In the genomic region with DNA sequence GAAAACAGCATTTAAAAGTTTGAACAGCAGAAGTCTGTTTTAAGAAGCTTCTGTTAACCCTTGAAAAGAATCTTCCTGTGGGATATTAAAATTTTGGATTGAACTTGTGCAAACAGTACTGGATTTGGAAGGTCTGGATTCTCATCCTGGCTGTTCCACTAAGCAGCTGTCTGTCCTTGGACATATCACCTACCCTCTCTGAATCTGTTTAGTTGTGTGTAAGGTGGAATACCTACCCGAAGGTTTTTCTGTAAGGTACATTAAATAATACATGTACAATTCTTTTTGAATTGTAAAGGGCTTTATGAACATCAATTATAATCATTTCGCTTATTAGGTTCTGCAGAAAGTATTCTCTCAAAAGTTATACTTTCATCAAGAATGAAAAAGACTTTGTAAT, we compare ENCODE assay signal across 8 cellular contexts. TPM values are rescaled to one million over a fixed set of nuclear protein-coding genes. Genes with fewer than 3 reads are reported as not detected.
DNase-seq lines count a peak whose midpoint lies in the region; ATAC-seq and TF ChIP-seq lines count a peak whose summit lies in the region.

No MANE protein-coding gene starts in this region.

- H3K9me3 ChIP-seq in RWPE2 (ENCODE audit: severe bottlenecking) (no peaks in the 10 kb centered on the region), esophagus muscularis mucosa (no peaks in the 10 kb centered on the region)

- H3K27me3 ChIP-seq in RWPE2 (ENCODE audit: insufficient read depth, poor library complexity, severe bottlenecking) (no peaks in the 10 kb centered on the region), esophagus muscularis mucosa (no peaks in the 10 kb centered on the region)

- TF ChIP-seq POLR2A in esophagus muscularis mucosa (IDR thresholded peaks at IDR 0.05; ENCODE audit: low read depth) = no peak

- 49% methylated on average over 2 of the region's 2 CpGs for WGBS in esophagus muscularis mucosa

- H3K36me3 ChIP-seq in RWPE2 (ENCODE audit: low read depth) = peaks cover 33% of the 10 kb centered on the region
- H3K36me3 ChIP-seq in esophagus muscularis mucosa = peaks cover 0 to 18% (median 8%) of the 10 kb centered on the region in 4 donors

- H3K27ac ChIP-seq in RWPE2 (ENCODE audit: poor library complexity, severe bottlenecking) = peak overlapping the region; percentile 84
- peak overlapping the region in 3 of 4 donors; percentile 97 to 99 (median 99) for H3K27ac ChIP-seq in esophagus muscularis mucosa (replicated peaks in 1 of 4)

- peak overlapping the region; percentile 95 for H3K4me3 ChIP-seq in GM12865 (ENCODE audit: low read depth, low read length)
- peak overlapping the region; percentile 87 for H3K4me3 ChIP-seq in RWPE2 (ENCODE audit: severe bottlenecking)
- H3K4me3 ChIP-seq in esophagus muscularis mucosa = peak overlapping the region; percentile 96 to 100 (median 99)
- peak overlapping the region; percentile 76 for H3K4me3 ChIP-seq in retinal pigment epithelial cell (ENCODE audit: low read length)

- intact Hi-C loops in esophagus muscularis mucosa (cut with DNase I) = loop anchor here (5.0 kb wide), 3 partner anchors 43 to 72 kb away; partner anchors contain the start of genes BBIP1 and SHOC2

- TF ChIP-seq CTCF in GM12865 (IDR thresholded peaks at IDR 0.05; ENCODE audit: insufficient read depth, low read depth, low read length, missing control alignments) (no peak), RWPE2 (IDR thresholded peaks at IDR 0.05; ENCODE audit: poor library complexity, severe bottlenecking) (no peak), esophagus muscularis mucosa (IDR thresholded peaks at IDR 0.05) (no peak), retinal pigment epithelial cell (conservative IDR thresholded peaks at IDR 0.05; ENCODE audit: low read depth, low read length) (no peak)

- TF ChIP-seq EP300 in esophagus muscularis mucosa (IDR thresholded peaks at IDR 0.05) = no peak

- DNase-seq in GM12865 (ENCODE audit: low read depth) (no peak), RWPE2 (ENCODE audit: low spot score) (no peak), esophagus muscularis mucosa (ENCODE audit: extremely low spot score) (no peak), retinal pigment epithelial cell (ENCODE audit: low read depth) (no peak), COLO829 (ENCODE audit: low spot score) (no peak), DMS53 treated with DMSO at 0.1 percent for 48 hours (lab: John Stamatoyannopoulos, UW; ENCODE audit: unreplicated experiment) (no peak), NCI-H2227 (lab: John Stamatoyannopoulos, UW; ENCODE audit: unreplicated experiment) (no peak), GF-D8 (lab: John Stamatoyannopoulos, UW) (no peak)

- H3K4me1 ChIP-seq in RWPE2 (ENCODE audit: insufficient read depth, poor library complexity, severe bottlenecking) (peaks cover 16% of the 10 kb centered on the region), esophagus muscularis mucosa (peaks cover 18 to 54% (median 52%) of the 10 kb centered on the region in 4 donors)

- ATAC-seq in RWPE2 (ENCODE audit: low read depth) = no peak

RNA-seq across cellular contexts. Expression of gene PDCD4, which starts 2.2 kb away (rescaled TPM):
- total RNA-seq in esophagus muscularis mucosa = 10 to 100 TPM; 65.6 to 97.7 (median 78.3) TPM

RNA-seq across cellular contexts. Expression of gene BBIP1, which starts 45.0 kb away (rescaled TPM):
- 10 to 100 TPM; 17.6 to 29.5 (median 27.0) TPM for total RNA-seq in esophagus muscularis mucosa

RNA-seq across cellular contexts. Expression of gene SHOC2, which starts 45.5 kb away (rescaled TPM):
- 10 to 100 TPM; 45.7 to 72.7 (median 55.3) TPM for total RNA-seq in esophagus muscularis mucosa
